Comparison of ENCODE assay signal across 1 cellular context in the genomic region with DNA sequence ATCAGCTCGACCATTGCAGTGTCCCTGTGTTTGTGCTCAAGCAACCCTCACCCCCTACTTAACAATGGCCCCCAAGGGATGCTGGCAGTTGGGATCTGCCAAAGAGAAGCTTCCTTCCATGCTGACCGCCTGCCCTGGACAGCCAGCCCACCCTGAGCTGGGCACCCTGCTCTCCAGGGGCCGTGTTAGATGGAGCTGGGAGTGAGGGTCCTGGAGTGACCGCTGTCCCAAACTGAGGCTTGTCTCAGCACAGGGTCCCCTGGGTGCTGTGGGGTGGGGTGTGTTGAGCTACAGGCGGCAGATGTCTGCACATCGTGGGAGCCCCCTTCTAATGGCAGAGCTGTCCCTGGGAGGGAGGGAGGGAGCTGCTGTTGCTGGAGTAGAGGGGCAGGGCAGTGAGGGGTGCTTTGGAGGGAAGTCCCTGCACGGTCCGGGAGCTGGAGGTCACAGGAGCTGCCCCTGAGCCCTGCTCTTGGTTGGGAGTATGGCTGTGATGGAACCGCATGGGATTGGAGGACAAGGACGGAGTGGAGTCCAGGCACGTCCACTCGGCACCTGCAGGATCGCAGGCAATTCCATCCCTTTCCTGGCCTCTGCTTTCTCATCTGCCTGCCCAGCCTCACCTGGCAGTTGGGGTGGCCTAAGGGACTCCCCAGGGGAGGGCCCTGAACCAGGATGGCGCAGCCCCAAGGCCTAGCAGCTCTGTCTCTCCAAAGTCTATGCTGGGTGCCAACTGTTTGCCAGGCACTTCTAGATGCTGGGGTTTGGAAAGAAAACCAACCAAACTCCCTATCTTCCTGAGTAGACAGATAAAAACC.
TF ChIP-seq lines count a peak whose summit lies in the region.

No MANE protein-coding gene starts in this region.

TF ChIP-seq in H1, 55 proteins besides CTCF, POLR2A, EP300 and RAD21 (continued from another document):
- no peak for TF ChIP-seq NANOG (IDR thresholded peaks at IDR 0.05; ENCODE audit: insufficient read depth, low read depth, low read length, poor library complexity, severe bottlenecking)
